In genomic region chr12:104288635-104289258, GRCh38 we compare ENCODE assay signal across 8 cellular contexts. TPM values are rescaled to one million over a fixed set of nuclear protein-coding genes. Genes with fewer than 3 reads are reported as not detected.
DNase-seq lines count a peak whose midpoint lies in the region; ATAC-seq and TF ChIP-seq lines count a peak whose summit lies in the region.

No MANE protein-coding gene starts in this region.

- H3K4me1 Mint-ChIP-seq in naive B cell = peaks cover 27 to 43% (median 41%) of the 10 kb centered on the region in 3 donors
- peaks cover 16 to 55% of the 10 kb centered on the region in 2 donors for H3K4me1 Mint-ChIP-seq in stimulated activated naive B cell treated with anti-CD40 and anti-IgM and Interleukin-4, amounts not matched to agents 10 μg/mL and 1 μg/mL and 100 μg/mL, for 72 hours

- H3K36me3 ChIP-seq in KOPT-K1 (ENCODE audit: insufficient read depth, low read length) (peaks cover 36% of the 10 kb centered on the region), Peyer's patch (peaks cover 0 to 24% (median 0%) of the 10 kb centered on the region in 3 donors)

- peak; percentile 75 for DNase-seq in DMS153 treated with DMSO at 0.1 percent for 48 hours (lab: John Stamatoyannopoulos, UW; ENCODE audit: unreplicated experiment)
- peak; percentile 84 to 95 (median 90) for DNase-seq in Peyer's patch
- DNase-seq in activated T-helper 1 cell treated with Interleukin-2 at 50 U/mL for 16 hours (ENCODE audit: low read depth) = peak; percentile 78
- DNase-seq in fibroblast of gingiva (ENCODE audit: low read depth) = peak; percentile 74
- peak; percentile 84 for DNase-seq in naive B cell
- peak; percentile 78 for DNase-seq in stimulated activated naive B cell treated with anti-CD40 and anti-IgM and Interleukin-4, amounts not matched to agents 10 μg/mL and 1 μg/mL and 100 μg/mL, for 72 hours

- peak overlapping the region; percentile 97 to 99 (median 99) for H3K4me3 Mint-ChIP-seq in naive B cell
- H3K4me3 Mint-ChIP-seq in stimulated activated naive B cell treated with anti-CD40 and anti-IgM and Interleukin-4, amounts not matched to agents 10 μg/mL and 1 μg/mL and 100 μg/mL, for 72 hours = peak overlapping the region; percentile 96 to 99

- H3K36me3 Mint-ChIP-seq in naive B cell = no peaks in the 10 kb centered on the region
- H3K36me3 Mint-ChIP-seq in stimulated activated naive B cell treated with anti-CD40 and anti-IgM and Interleukin-4, amounts not matched to agents 10 μg/mL and 1 μg/mL and 100 μg/mL, for 72 hours = peaks cover 29 to 34% of the 10 kb centered on the region in 2 donors

- no peaks in the 10 kb centered on the region for H3K27me3 ChIP-seq in Peyer's patch

- H3K9me3 ChIP-seq in KOPT-K1 (ENCODE audit: insufficient read depth, low read length, poor library complexity, severe bottlenecking) (no peaks in the 10 kb centered on the region), Peyer's patch (no peaks in the 10 kb centered on the region)

- no peak for TF ChIP-seq CTCF in Peyer's patch (IDR thresholded peaks at IDR 0.05)

- peak overlapping the region; percentile 62 to 82 (median 77) for H3K4me3 ChIP-seq in Peyer's patch

- H3K27me3 Mint-ChIP-seq in naive B cell = no peaks in the 10 kb centered on the region
- H3K27me3 Mint-ChIP-seq in stimulated activated naive B cell treated with anti-CD40 and anti-IgM and Interleukin-4, amounts not matched to agents 10 μg/mL and 1 μg/mL and 100 μg/mL, for 72 hours = no peaks in the 10 kb centered on the region

- H3K27ac ChIP-seq in KOPT-K1 (ENCODE audit: low read depth, low read length, poor library complexity, severe bottlenecking) (peak overlapping the region; percentile 89), Peyer's patch (peak overlapping the region; percentile 92 to 99 (median 96))

- H3K4me1 ChIP-seq in Peyer's patch = peaks cover 0 to 25% (median 10%) of the 10 kb centered on the region in 4 donors

- H3K9me3 Mint-ChIP-seq in naive B cell = no peaks in the 10 kb centered on the region
- H3K9me3 Mint-ChIP-seq in stimulated activated naive B cell treated with anti-CD40 and anti-IgM and Interleukin-4, amounts not matched to agents 10 μg/mL and 1 μg/mL and 100 μg/mL, for 72 hours = no peaks in the 10 kb centered on the region

- ATAC-seq in GM21737 (IDR thresholded peaks at IDR 0.05; ENCODE audit: unreplicated experiment) (peak; percentile 52), naive B cell (ENCODE audit: low read depth in 2 of 2) (peak; percentile 74 to 75)
- ATAC-seq in stimulated activated naive B cell treated with anti-CD40 and anti-IgM and Interleukin-4, amounts not matched to agents 10 μg/mL and 1 μg/mL and 100 μg/mL, for 72 hours (replicated peaks) = peak; percentile 53 to 58

- H3K27ac Mint-ChIP-seq in naive B cell = peak overlapping the region; percentile 72 to 95 (median 93)
- H3K27ac Mint-ChIP-seq in stimulated activated naive B cell treated with anti-CD40 and anti-IgM and Interleukin-4, amounts not matched to agents 10 μg/mL and 1 μg/mL and 100 μg/mL, for 72 hours = peak overlapping the region; percentile 99

- TF ChIP-seq POLR2A in Peyer's patch (IDR thresholded peaks at IDR 0.05) = peak; percentile 73 to 80

RNA-seq across cellular contexts. Expression of gene EID3, which starts 14.8 kb away (rescaled TPM):
- total RNA-seq in Peyer's patch = 10 to 100 TPM; 17.2 to 52.0 (median 23.4) TPM
- 10 to 100 TPM in 5 of 6 donors, 1 to 10 TPM in 1; 6.3 to 16.9 (median 15.5) TPM for polyA plus RNA-seq in naive B cell (ENCODE audit: low read depth in 6 of 6)

Comparison
In these comparisons a context has a peak if more than half of its experiments do, and no peak if none do; other contexts are left out.
1. Peak in every context shown above with its lines: DNase-seq, ATAC-seq, H3K4me3 ChIP-seq and H3K27ac ChIP-seq.